8 cellular contexts compared by ENCODE assay signal in genomic region chr1:27348861-27349783, GRCh38. TPM values are rescaled to one million over a fixed set of nuclear protein-coding genes. Genes with fewer than 3 reads are reported as not detected.
DNase-seq lines count a peak whose midpoint lies in the region; ATAC-seq lines count a peak whose summit lies in the region.

No MANE protein-coding gene starts in this region.

- WGBS in HUES64 = 14% methylated on average over 51 of the region's 51 CpGs

- peaks cover 0 to 35% (median 9%) of the 10 kb centered on the region in 4 donors for H3K4me1 Mint-ChIP-seq in CD4-positive, CD25-positive, alpha-beta regulatory T cell
- H3K4me1 Mint-ChIP-seq in T-helper 2 cell treated with Interferon-gamma antibody and Interleukin-4, amounts not matched to agents 5 μg/mL and 100 μg/mL, for 36 hours (ENCODE audit: low read depth) = peaks cover 12% of the 10 kb centered on the region
- H3K4me1 Mint-ChIP-seq in naive B cell = peaks cover 16 to 26% (median 26%) of the 10 kb centered on the region in 3 donors

- H3K4me3 ChIP-seq in CD4-positive, CD25-positive, alpha-beta regulatory T cell (ENCODE audit: low read depth, low read length) = no peak overlapping the region
- peak overlapping the region; percentile 65 for H3K4me3 ChIP-seq in HUES64 (ENCODE audit: low read length)

- peak overlapping the region; percentile 44 for H3K9ac ChIP-seq in HUES64 (ENCODE audit: low read depth, low read length)

- H3K9me3 ChIP-seq in CD4-positive, CD25-positive, alpha-beta regulatory T cell (ENCODE audit: control insufficient read depth in 2 of 2, low read length in 2 of 2) = no peaks in the 10 kb centered on the region
- H3K9me3 ChIP-seq in HUES64 (ENCODE audit: insufficient read depth, low read depth, low read length) = no peaks in the 10 kb centered on the region

- H3K27me3 Mint-ChIP-seq in CD4-positive, CD25-positive, alpha-beta regulatory T cell = no peaks in the 10 kb centered on the region
- no peaks in the 10 kb centered on the region for H3K27me3 Mint-ChIP-seq in T-helper 2 cell treated with Interferon-gamma antibody and Interleukin-4, amounts not matched to agents 5 μg/mL and 100 μg/mL, for 36 hours (ENCODE audit: low read depth)
- no peaks in the 10 kb centered on the region for H3K27me3 Mint-ChIP-seq in naive B cell

- peak in 2 of 3 donors; percentile 33 to 49 for DNase-seq in CD4-positive, CD25-positive, alpha-beta regulatory T cell
- DNase-seq in T-helper 2 cell treated with Interferon-gamma antibody and Interleukin-4, amounts not matched to agents 5 μg/mL and 100 μg/mL, for 36 hours (ENCODE audit: low spot score) = peak; percentile 21
- no peak for DNase-seq in epithelial cell of prostate (ENCODE audit: low read depth, low spot score)
- DNase-seq in naive B cell = peak; percentile 17
- DNase-seq in NAMALWA (ENCODE audit: low spot score) = no peak
- no peak for DNase-seq in nucleus accumbens (lab: John Stamatoyannopoulos, UW)

- H3K27ac ChIP-seq in CD4-positive, CD25-positive, alpha-beta regulatory T cell (ENCODE audit: insufficient read depth, low read length, poor library complexity, severe bottlenecking) = peak overlapping the region; percentile 30
- H3K27ac ChIP-seq in HUES64 (ENCODE audit: low read depth, low read length) (peak overlapping the region; percentile 41; the same call in 1 of the 2 replicates), epithelial cell of prostate (peak overlapping the region; percentile 37)

- peaks cover 30% of the 10 kb centered on the region for H3K36me3 ChIP-seq in CD4-positive, CD25-positive, alpha-beta regulatory T cell (ENCODE audit: control insufficient read depth, insufficient read depth, low read length)
- no peaks in the 10 kb centered on the region; the same call in 1 of the 2 replicates for H3K36me3 ChIP-seq in HUES64 (ENCODE audit: insufficient read depth, low read length)

- H3K4me3 Mint-ChIP-seq in CD4-positive, CD25-positive, alpha-beta regulatory T cell = peak overlapping the region in 3 of 4 donors; percentile 41 to 69 (median 68)
- H3K4me3 Mint-ChIP-seq in T-helper 2 cell treated with Interferon-gamma antibody and Interleukin-4, amounts not matched to agents 5 μg/mL and 100 μg/mL, for 36 hours = peak overlapping the region; percentile 46
- peak overlapping the region in 5 of 8 donors; percentile 20 to 78 (median 51) for H3K4me3 Mint-ChIP-seq in naive B cell

- peak overlapping the region; percentile 14 to 65 (median 36) for H3K27ac Mint-ChIP-seq in CD4-positive, CD25-positive, alpha-beta regulatory T cell
- H3K27ac Mint-ChIP-seq in T-helper 2 cell treated with Interferon-gamma antibody and Interleukin-4, amounts not matched to agents 5 μg/mL and 100 μg/mL, for 36 hours = no peak overlapping the region
- H3K27ac Mint-ChIP-seq in naive B cell = no peak overlapping the region

- peaks cover 32% of the 10 kb centered on the region for H3K4me1 ChIP-seq in CD4-positive, CD25-positive, alpha-beta regulatory T cell (ENCODE audit: control insufficient read depth, insufficient read depth, low read length, poor library complexity, severe bottlenecking)
- no peaks in the 10 kb centered on the region for H3K4me1 ChIP-seq in HUES64 (ENCODE audit: insufficient read depth, low read length)

- peaks cover 24% of the 10 kb centered on the region for H3K36me3 Mint-ChIP-seq in CD4-positive, CD25-positive, alpha-beta regulatory T cell
- peaks cover 25% of the 10 kb centered on the region for H3K36me3 Mint-ChIP-seq in T-helper 2 cell treated with Interferon-gamma antibody and Interleukin-4, amounts not matched to agents 5 μg/mL and 100 μg/mL, for 36 hours (ENCODE audit: low read depth)
- peaks cover 0 to 8% of the 10 kb centered on the region in 2 donors for H3K36me3 Mint-ChIP-seq in naive B cell

- peak; percentile 70 to 78 for ATAC-seq in CD4-positive, CD25-positive, alpha-beta regulatory T cell (ENCODE audit: low read depth in 2 of 2)
- ATAC-seq in naive B cell (ENCODE audit: low read depth in 2 of 2) = peak; percentile 70 to 86
- ATAC-seq in GM18909 (IDR thresholded peaks at IDR 0.05; ENCODE audit: poor library complexity, unreplicated experiment) = no peak

- H3K27me3 ChIP-seq in CD4-positive, CD25-positive, alpha-beta regulatory T cell (ENCODE audit: control insufficient read depth, insufficient read depth, low read length) = no peaks in the 10 kb centered on the region
- H3K27me3 ChIP-seq in HUES64 (ENCODE audit: insufficient read depth, low read length) = peaks cover 9% of the 10 kb centered on the region

- no peaks in the 10 kb centered on the region for H3K9me3 Mint-ChIP-seq in CD4-positive, CD25-positive, alpha-beta regulatory T cell
- no peaks in the 10 kb centered on the region for H3K9me3 Mint-ChIP-seq in T-helper 2 cell treated with Interferon-gamma antibody and Interleukin-4, amounts not matched to agents 5 μg/mL and 100 μg/mL, for 36 hours
- no peaks in the 10 kb centered on the region for H3K9me3 Mint-ChIP-seq in naive B cell

RNA-seq across cellular contexts. Expression of gene SYTL1, which starts 7.3 kb away (rescaled TPM):
- total RNA-seq in CD4-positive, CD25-positive, alpha-beta regulatory T cell = 191 TPM
- 100 to 1,000 TPM in 3 of 4 donors, 10 to 100 TPM in 1; 91.0 to 138 (median 120) TPM for polyA plus RNA-seq in CD4-positive, CD25-positive, alpha-beta regulatory T cell
- polyA plus RNA-seq in HUES64 (2013, experiment 1 of 2) = 5.5 TPM
- polyA plus RNA-seq in HUES64 (2013, experiment 2 of 2) = 5.3 TPM
- polyA plus RNA-seq in naive B cell (ENCODE audit: low read depth in 6 of 6) = 100 to 1,000 TPM in 1 of 6 donors, 10 to 100 TPM in 5; 63.3 to 110 (median 79.9) TPM

RNA-seq across cellular contexts. Expression of gene MAP3K6, which starts 17.6 kb away (rescaled TPM):
- 4.5 TPM for total RNA-seq in CD4-positive, CD25-positive, alpha-beta regulatory T cell
- polyA plus RNA-seq in CD4-positive, CD25-positive, alpha-beta regulatory T cell = 1 to 10 TPM; 3.8 to 8.3 (median 6.2) TPM
- 4.5 TPM for polyA plus RNA-seq in HUES64 (2013, experiment 1 of 2)
- polyA plus RNA-seq in HUES64 (2013, experiment 2 of 2) = 9.9 TPM
- 1 to 10 TPM in 4 of 6 donors, under 1 TPM in 1, not detected in 1; 0.80 to 2.7 (median 2.0) TPM for polyA plus RNA-seq in naive B cell (ENCODE audit: low read depth in 6 of 6)

RNA-seq across cellular contexts. Expression of gene FCN3, which starts 25.5 kb away (rescaled TPM):
- not detected for total RNA-seq in CD4-positive, CD25-positive, alpha-beta regulatory T cell
- polyA plus RNA-seq in CD4-positive, CD25-positive, alpha-beta regulatory T cell = not detected
- polyA plus RNA-seq in HUES64 (2013, experiment 1 of 2) = not detected
- not detected for polyA plus RNA-seq in HUES64 (2013, experiment 2 of 2)
- not detected for polyA plus RNA-seq in naive B cell (ENCODE audit: low read depth in 6 of 6)

RNA-seq across cellular contexts. Expression of gene TMEM222, which starts 27.2 kb away (rescaled TPM):
- total RNA-seq in CD4-positive, CD25-positive, alpha-beta regulatory T cell = 26.3 TPM
- polyA plus RNA-seq in CD4-positive, CD25-positive, alpha-beta regulatory T cell = 10 to 100 TPM; 59.9 to 71.2 (median 67.4) TPM
- polyA plus RNA-seq in HUES64 (2013, experiment 1 of 2) = 22.8 TPM
- polyA plus RNA-seq in HUES64 (2013, experiment 2 of 2) = 19.4 TPM
- polyA plus RNA-seq in naive B cell (ENCODE audit: low read depth in 6 of 6) = 10 to 100 TPM; 59.7 to 80.2 (median 74.2) TPM

RNA-seq across cellular contexts. Expression of gene CD164L2, which starts 34.0 kb away (rescaled TPM):
- total RNA-seq in CD4-positive, CD25-positive, alpha-beta regulatory T cell = not detected
- polyA plus RNA-seq in CD4-positive, CD25-positive, alpha-beta regulatory T cell = not detected
- polyA plus RNA-seq in HUES64 (2013, experiment 1 of 2) = 0.55 TPM
- polyA plus RNA-seq in HUES64 (2013, experiment 2 of 2) = 0.63 TPM
- polyA plus RNA-seq in naive B cell (ENCODE audit: low read depth in 6 of 6) = not detected

Comparison
In these comparisons a context has a peak if more than half of its experiments do, and no peak if none do; other contexts are left out.
1. DNase-seq: peak in CD4-positive, CD25-positive, alpha-beta regulatory T cell (2 of 3), T-helper 2 cell treated with Interferon-gamma antibody and Interleukin-4, amounts not matched to agents 5 μg/mL and 100 μg/mL, for 36 hours (single experiment) and naive B cell (single experiment); none in epithelial cell of prostate (single experiment), NAMALWA (single experiment) and nucleus accumbens (0 of 56).
2. H3K27ac Mint-ChIP-seq: peak in CD4-positive, CD25-positive, alpha-beta regulatory T cell (3 of 3); none in T-helper 2 cell treated with Interferon-gamma antibody and Interleukin-4, amounts not matched to agents 5 μg/mL and 100 μg/mL, for 36 hours (single experiment) and naive B cell (0 of 6).
3. Peak in every context shown above with its lines, with median percentiles within 50 percentile points of each other: H3K27ac ChIP-seq and H3K4me3 Mint-ChIP-seq.